15 cellular contexts compared by ENCODE assay signal in the genomic region with DNA sequence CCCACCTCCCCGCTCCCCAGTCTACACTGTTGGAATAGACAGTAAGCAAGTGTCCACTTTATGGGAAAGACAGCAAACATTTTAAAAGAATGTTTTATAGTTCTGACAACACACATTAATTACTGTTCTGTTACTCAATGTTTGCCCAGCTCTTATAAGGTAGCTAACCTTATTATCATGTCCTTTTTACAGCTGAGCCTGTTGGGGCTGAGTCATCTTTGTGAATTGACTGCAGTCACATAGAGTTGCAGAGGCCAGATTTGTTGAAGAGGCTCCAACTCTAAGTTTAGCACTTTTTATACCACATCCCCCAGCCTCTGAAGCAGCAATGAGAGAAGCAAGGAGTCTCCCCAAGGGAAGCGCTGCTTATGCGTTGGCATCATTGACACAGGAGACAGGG.
DNase-seq lines count a peak whose midpoint lies in the region; TF ChIP-seq lines count a peak whose summit lies in the region.
"Had no signal": no experiment of that assay in that cellular context is flagged by ENCODE, and none has a peak within 500 bp of the region (broad histone marks: within the 10 kb centered on the region; RNA-seq: fewer than 3 reads in every experiment).

No MANE protein-coding gene starts in this region.

- no peak overlapping the region for H3K4me3 ChIP-seq in fibroblast of mammary gland (ENCODE audit: control insufficient read depth, low read depth, low read length)
- H3K4me3 ChIP-seq: BLaER1 treated with 17β-estradiol and CSF1 and Interleukin-3, amounts not matched to agents 10 nM and 100 nM had no signal

- CTCF ChIA-PET in MCF 10A (lab: Yijun Ruan, JAX), result no interaction called here

- no peaks in the 10 kb centered on the region for H3K36me3 Mint-ChIP-seq in MCF 10A (ENCODE audit: insufficient read depth, unreplicated experiment)

- H3K4me3 Mint-ChIP-seq in MCF 10A (ENCODE audit: unreplicated experiment), result no peak overlapping the region
- H3K4me3 Mint-ChIP-seq: activated T-helper 17 cell treated with anti-CD3 and anti-CD28 coated beads, Interleukin-2, amount 50 U/mL, for 72 hours; HFFc6 had no signal

- H3K27ac Mint-ChIP-seq in MCF 10A (ENCODE audit: low read depth, unreplicated experiment), result no peak overlapping the region
- H3K27ac Mint-ChIP-seq: activated T-helper 17 cell treated with anti-CD3 and anti-CD28 coated beads, Interleukin-2, amount 50 U/mL, for 72 hours; HFFc6 had no signal

- TF ChIP-seq CTCF in fibroblast of mammary gland (conservative IDR thresholded peaks at IDR 0.05; ENCODE audit: control insufficient read depth, insufficient read depth, low read depth, low read length) (no peak), MCF 10A (IDR thresholded peaks at IDR 0.05; ENCODE audit: unreplicated experiment) (no peak)

- intact Hi-C loops in MCF 10A (cut with micrococcal nuclease), result no loop called here

- H3K9me3 Mint-ChIP-seq in MCF 10A (ENCODE audit: unreplicated experiment), result no peaks in the 10 kb centered on the region
- H3K9me3 Mint-ChIP-seq: activated T-helper 17 cell treated with anti-CD3 and anti-CD28 coated beads, Interleukin-2, amount 50 U/mL, for 72 hours; HFFc6 had no signal

- POLR2A ChIA-PET in MCF 10A (lab: Yijun Ruan, JAX), result no interaction called here

- no TSS peak for BruUV-seq in MCF 10A (replicated peaks; lab: Mats Ljungman, UMichigan)

- peaks cover 15% of the 10 kb centered on the region for H3K27me3 Mint-ChIP-seq in MCF 10A (ENCODE audit: insufficient read depth, unreplicated experiment)
- H3K27me3 Mint-ChIP-seq: activated T-helper 17 cell treated with anti-CD3 and anti-CD28 coated beads, Interleukin-2, amount 50 U/mL, for 72 hours had no signal

- H3K4me1 Mint-ChIP-seq in MCF 10A (ENCODE audit: insufficient read depth, unreplicated experiment), result no peaks in the 10 kb centered on the region
- H3K4me1 Mint-ChIP-seq: activated T-helper 17 cell treated with anti-CD3 and anti-CD28 coated beads, Interleukin-2, amount 50 U/mL, for 72 hours had no signal

- DNase-seq in A172 (ENCODE audit: low spot score) (peak; percentile 2), NCI-H1417 (lab: John Stamatoyannopoulos, UW) (peak in 2 of 3 experiments; percentile 75 to 84), NCI-H748 (lab: John Stamatoyannopoulos, UW; ENCODE audit: unreplicated experiment) (peak; percentile 94), fibroblast of mammary gland (ENCODE audit: low read depth) (peak; percentile 10), OCI-M2 (lab: John Stamatoyannopoulos, UW; ENCODE audit: unreplicated experiment) (no peak), MCF 10A (ENCODE audit: unreplicated experiment) (no peak), cerebellar cortex (ENCODE audit: low spot score) (no peak), SW 1271 (lab: John Stamatoyannopoulos, UW) (no peak)
- DNase-seq: activated CD4-positive, alpha-beta T cell treated with anti-CD3 and anti-CD28 coated beads for 4 hours; HFFc6; Karpas-422; NCI-H1436; T-helper 1 cell had no signal

Comparison
In these comparisons a context has a peak if more than half of its experiments do, and no peak if none do; other contexts are left out.
1. DNase-seq: peak in A172 (single experiment), NCI-H1417 (2 of 3), NCI-H748 (single experiment) and fibroblast of mammary gland (single experiment); none in OCI-M2 (single experiment), MCF 10A (single experiment), cerebellar cortex (single experiment) and SW 1271 (0 of 2).